Comparison of ENCODE assay signal across 10 cellular contexts in genomic region chrX:154441984-154442707, GRCh38. TPM values are rescaled to one million over a fixed set of nuclear protein-coding genes. Genes with fewer than 3 reads are reported as not detected.
A peak's percentile ranks its signal among the peaks of the same experiment; 100 is the strongest.
DNase-seq lines count a peak whose midpoint lies in the region; ATAC-seq and TF ChIP-seq lines count a peak whose summit lies in the region.
"Had no signal": no experiment of that assay in that cellular context is flagged by ENCODE, and none has a peak within 500 bp of the region (broad histone marks: within the 10 kb centered on the region; RNA-seq: fewer than 3 reads in every experiment).

No MANE protein-coding gene starts in this region.

- H3K36me3 Mint-ChIP-seq in Caco-2 (ENCODE audit: insufficient read depth, unreplicated experiment), result peaks cover 24% of the 10 kb centered on the region
- peaks cover 26% of the 10 kb centered on the region for H3K36me3 Mint-ChIP-seq in activated CD4-positive, alpha-beta memory T cell treated with anti-CD3 and anti-CD28 coated beads, Interleukin-2, amount 10 ng/mL, durations not matched to agents 7 days and 5 days (ENCODE audit: low read depth)

- no peaks in the 10 kb centered on the region for H3K36me3 ChIP-seq in Caco-2 (ENCODE audit: control insufficient read depth, insufficient read depth, low read length)

- TF ChIP-seq CTCF in Caco-2 (IDR thresholded peaks at IDR 0.05; ENCODE audit: insufficient read depth in 1 of 2, low read depth in 1 of 2, low read length in 1 of 2, severe bottlenecking in 1 of 2, unreplicated experiment in 1 of 2), result no peak

- DNase-seq in Caco-2 (no peak), mucosa of gallbladder (ENCODE audit: low spot score) (peak; percentile 43), sciatic nerve (ENCODE audit: low spot score) (no peak), NCI-H1092 (lab: John Stamatoyannopoulos, UW) (no peak)
- no peak for DNase-seq in activated CD4-positive, alpha-beta memory T cell treated with anti-CD3 and anti-CD28 coated beads, Interleukin-2, amount 10 ng/mL, durations not matched to agents 7 days and 5 days
- DNase-seq: activated CD8-positive, alpha-beta memory T cell treated with anti-CD3 and anti-CD28 coated beads, Interleukin-2, amount 50 U/mL, for 48 hours; activated naive CD4-positive, alpha-beta T cell treated with Interleukin-2 at 50 U/mL for 16 hours; dorsolateral prefrontal cortex; hippocampal formation had no signal

- no peak overlapping the region for H3K4me3 ChIP-seq in Caco-2 (ENCODE audit: low read depth, low read length)
- H3K4me3 ChIP-seq: dorsolateral prefrontal cortex had no signal

- H3K4me1 Mint-ChIP-seq in Caco-2 (ENCODE audit: low read depth, unreplicated experiment), result no peaks in the 10 kb centered on the region
- peaks cover 42% of the 10 kb centered on the region for H3K4me1 Mint-ChIP-seq in activated CD4-positive, alpha-beta memory T cell treated with anti-CD3 and anti-CD28 coated beads, Interleukin-2, amount 10 ng/mL, durations not matched to agents 7 days and 5 days

- no peak overlapping the region for H3K27ac Mint-ChIP-seq in Caco-2 (ENCODE audit: unreplicated experiment)
- peak overlapping the region; percentile 72 for H3K27ac Mint-ChIP-seq in activated CD4-positive, alpha-beta memory T cell treated with anti-CD3 and anti-CD28 coated beads, Interleukin-2, amount 10 ng/mL, durations not matched to agents 7 days and 5 days

- CTCF ChIA-PET in Caco-2 (lab: Charles Lee), result no interaction called here
- CTCF ChIA-PET in activated CD4-positive, alpha-beta memory T cell treated with anti-CD3 and anti-CD28 coated beads, Interleukin-2, amount 10 ng/mL, durations not matched to agents 7 days and 5 days (lab: Charles Lee), result interaction anchor here (1.5 kb wide), 1 partner anchor 43 kb away, joined by 3 read pairs; no protein-coding TSS in a partner anchor

- H3K4me1 ChIP-seq in Caco-2, result no peaks in the 10 kb centered on the region

- BruUV-seq in Caco-2 (replicated peaks; lab: Mats Ljungman, UMichigan), result TSS peak; percentile 6

- no peak overlapping the region for H3K4me3 Mint-ChIP-seq in Caco-2 (ENCODE audit: unreplicated experiment)
- no peak overlapping the region for H3K4me3 Mint-ChIP-seq in activated CD4-positive, alpha-beta memory T cell treated with anti-CD3 and anti-CD28 coated beads, Interleukin-2, amount 10 ng/mL, durations not matched to agents 7 days and 5 days

- no peak for ATAC-seq in sciatic nerve
- ATAC-seq in GM18502 (IDR thresholded peaks at IDR 0.05; ENCODE audit: poor library complexity, unreplicated experiment), result no peak

- no peaks in the 10 kb centered on the region for H3K27me3 Mint-ChIP-seq in Caco-2 (ENCODE audit: insufficient read depth, unreplicated experiment)
- H3K27me3 Mint-ChIP-seq in activated CD4-positive, alpha-beta memory T cell treated with anti-CD3 and anti-CD28 coated beads, Interleukin-2, amount 10 ng/mL, durations not matched to agents 7 days and 5 days, result no peaks in the 10 kb centered on the region

- H3K9me3 ChIP-seq in Caco-2, result no peaks in the 10 kb centered on the region

- intact Hi-C loops in Caco-2 (cut with micrococcal nuclease; ENCODE audit: unreplicated experiment), result no loop called here
- intact Hi-C loops in sciatic nerve (cut with DNase I), result no loop called here

- no peaks in the 10 kb centered on the region for H3K27me3 ChIP-seq in Caco-2 (replicated peaks; ENCODE audit: control insufficient read depth, insufficient read depth, low read length)

- no peaks in the 10 kb centered on the region for H3K9me3 Mint-ChIP-seq in Caco-2 (ENCODE audit: unreplicated experiment)
- no peaks in the 10 kb centered on the region for H3K9me3 Mint-ChIP-seq in activated CD4-positive, alpha-beta memory T cell treated with anti-CD3 and anti-CD28 coated beads, Interleukin-2, amount 10 ng/mL, durations not matched to agents 7 days and 5 days

- POLR2A ChIA-PET in Caco-2 (lab: Charles Lee), result no interaction called here
- POLR2A ChIA-PET in activated CD4-positive, alpha-beta memory T cell treated with anti-CD3 and anti-CD28 coated beads, Interleukin-2, amount 10 ng/mL, durations not matched to agents 7 days and 5 days (lab: Charles Lee), result interaction anchor here (0.8 to 2.4 kb wide), 6 partner anchors 14 to 71 kb away, joined by 3 to 11 read pairs (median 3); partner anchors contain the start of genes ATP6AP1, PLXNA3, RPL10 and SLC10A3

RNA-seq across cellular contexts. Expression of gene FAM50A, which starts 1.8 kb away (rescaled TPM):
- total RNA-seq in Caco-2 (2022) (75.9 and 82.3 TPM in 2 replicates), mucosa of gallbladder (71.3 TPM), sciatic nerve (51.1 TPM)
- total RNA-seq in activated CD4-positive, alpha-beta memory T cell treated with anti-CD3 and anti-CD28 coated beads, Interleukin-2, amount 10 ng/mL, durations not matched to agents 7 days and 5 days, result 10 to 100 TPM; 62.4 to 65.4 TPM

RNA-seq across cellular contexts. Expression of gene GDI1, which starts 5.2 kb away (rescaled TPM):
- total RNA-seq in Caco-2 (2022) (68.7 and 69.5 TPM in 2 replicates), mucosa of gallbladder (157 TPM), sciatic nerve (177 TPM)
- total RNA-seq in activated CD4-positive, alpha-beta memory T cell treated with anti-CD3 and anti-CD28 coated beads, Interleukin-2, amount 10 ng/mL, durations not matched to agents 7 days and 5 days, result 100 to 1,000 TPM; 114 to 117 TPM

RNA-seq across cellular contexts. Expression of gene ATP6AP1, which starts 13.7 kb away (rescaled TPM):
- total RNA-seq in Caco-2 (2022) (107 and 112 TPM in 2 replicates), mucosa of gallbladder (108 TPM), sciatic nerve (59.1 TPM)
- total RNA-seq in activated CD4-positive, alpha-beta memory T cell treated with anti-CD3 and anti-CD28 coated beads, Interleukin-2, amount 10 ng/mL, durations not matched to agents 7 days and 5 days, result 10 to 100 TPM; 52.3 to 53.2 TPM

RNA-seq across cellular contexts. Expression of gene PLXNA3, which starts 15.9 kb away (rescaled TPM):
- total RNA-seq in Caco-2 (2022) (58.4 and 61.5 TPM in 2 replicates), mucosa of gallbladder (75.6 TPM), sciatic nerve (73.0 TPM)
- 10 to 100 TPM; 49.3 to 52.8 TPM for total RNA-seq in activated CD4-positive, alpha-beta memory T cell treated with anti-CD3 and anti-CD28 coated beads, Interleukin-2, amount 10 ng/mL, durations not matched to agents 7 days and 5 days

RNA-seq across cellular contexts. Expression of gene TAFAZZIN, which starts 30.8 kb away (rescaled TPM):
- total RNA-seq in Caco-2 (2022) (30.2 and 34.0 TPM in 2 replicates), mucosa of gallbladder (49.8 TPM), sciatic nerve (56.7 TPM)
- total RNA-seq in activated CD4-positive, alpha-beta memory T cell treated with anti-CD3 and anti-CD28 coated beads, Interleukin-2, amount 10 ng/mL, durations not matched to agents 7 days and 5 days, result 10 to 100 TPM; 93.7 to 93.9 TPM
